1 cellular context compared by ENCODE assay signal in genomic region chr6:37105782-37106137, GRCh38.
TF ChIP-seq lines count a peak whose summit lies in the region.

No MANE protein-coding gene starts in this region.

TF ChIP-seq in H1, 55 proteins besides CTCF, POLR2A, EP300 and RAD21:
- TF ChIP-seq CBX5 (IDR thresholded peaks at IDR 0.05; ENCODE audit: low read depth, low read length) (no peak), SIX5 (IDR thresholded peaks at IDR 0.05; ENCODE audit: low read depth, low read length) (no peak)
